Comparison of ENCODE assay signal across 3 cellular contexts in the genomic region with DNA sequence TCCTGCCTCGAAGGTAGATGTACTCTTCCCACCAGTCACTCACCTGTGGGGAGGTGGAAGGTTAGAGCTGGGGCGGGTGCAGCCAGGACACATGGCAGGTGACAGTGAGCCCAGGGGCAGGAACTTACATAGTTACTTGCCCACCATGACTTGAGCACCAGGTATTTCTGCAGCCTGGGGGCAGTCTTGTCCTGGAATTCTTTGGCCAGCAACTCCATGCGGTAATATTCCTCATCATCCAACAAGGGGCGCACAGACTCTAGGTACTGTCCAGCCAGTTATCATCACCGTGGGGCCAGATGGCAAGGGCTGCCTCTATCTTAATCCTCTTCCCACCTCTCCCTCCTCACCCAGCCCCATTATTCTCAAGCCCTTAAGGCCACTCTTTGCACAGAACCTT.
TF ChIP-seq lines count a peak whose summit lies in the region.

No MANE protein-coding gene starts in this region.

TF ChIP-seq in A549, 52 proteins besides CTCF, POLR2A, EP300 and RAD21:
- TF ChIP-seq SMC3 (IDR thresholded peaks at IDR 0.05) (no peak), KDM1A (IDR thresholded peaks at IDR 0.05; ENCODE audit: low read depth) (no peak), ZNF302 (CRISPR knock-in tag; IDR thresholded peaks at IDR 0.05) (no peak), EHF (CRISPR knock-in tag; IDR thresholded peaks at IDR 0.05) (no peak), MAZ (IDR thresholded peaks at IDR 0.05; ENCODE audit: borderline replicate concordance, low read depth, low read length) (no peak), POLR2AphosphoS2 (conservative IDR thresholded peaks at IDR 0.05; ENCODE audit: low read length) (no peak)

TF ChIP-seq in GM23338, 12 proteins besides CTCF, POLR2A, EP300 and RAD21 (continues in another document):
- TF ChIP-seq ZNF331 (CRISPR knock-in tag; IDR thresholded peaks at IDR 0.05; ENCODE audit: low read depth): no peak
- TF ChIP-seq POLR2AphosphoS5 (IDR thresholded peaks at IDR 0.05; ENCODE audit: low read depth): no peak
- no peak for TF ChIP-seq EZH2 (IDR thresholded peaks at IDR 0.05; ENCODE audit: low read depth, unreplicated experiment)
- TF ChIP-seq CREB1 (CRISPR knock-in tag; IDR thresholded peaks at IDR 0.05; ENCODE audit: low read depth): no peak
- no peak for TF ChIP-seq NANOG (IDR thresholded peaks at IDR 0.05; ENCODE audit: borderline replicate concordance)
- TF ChIP-seq, protein P1, sequence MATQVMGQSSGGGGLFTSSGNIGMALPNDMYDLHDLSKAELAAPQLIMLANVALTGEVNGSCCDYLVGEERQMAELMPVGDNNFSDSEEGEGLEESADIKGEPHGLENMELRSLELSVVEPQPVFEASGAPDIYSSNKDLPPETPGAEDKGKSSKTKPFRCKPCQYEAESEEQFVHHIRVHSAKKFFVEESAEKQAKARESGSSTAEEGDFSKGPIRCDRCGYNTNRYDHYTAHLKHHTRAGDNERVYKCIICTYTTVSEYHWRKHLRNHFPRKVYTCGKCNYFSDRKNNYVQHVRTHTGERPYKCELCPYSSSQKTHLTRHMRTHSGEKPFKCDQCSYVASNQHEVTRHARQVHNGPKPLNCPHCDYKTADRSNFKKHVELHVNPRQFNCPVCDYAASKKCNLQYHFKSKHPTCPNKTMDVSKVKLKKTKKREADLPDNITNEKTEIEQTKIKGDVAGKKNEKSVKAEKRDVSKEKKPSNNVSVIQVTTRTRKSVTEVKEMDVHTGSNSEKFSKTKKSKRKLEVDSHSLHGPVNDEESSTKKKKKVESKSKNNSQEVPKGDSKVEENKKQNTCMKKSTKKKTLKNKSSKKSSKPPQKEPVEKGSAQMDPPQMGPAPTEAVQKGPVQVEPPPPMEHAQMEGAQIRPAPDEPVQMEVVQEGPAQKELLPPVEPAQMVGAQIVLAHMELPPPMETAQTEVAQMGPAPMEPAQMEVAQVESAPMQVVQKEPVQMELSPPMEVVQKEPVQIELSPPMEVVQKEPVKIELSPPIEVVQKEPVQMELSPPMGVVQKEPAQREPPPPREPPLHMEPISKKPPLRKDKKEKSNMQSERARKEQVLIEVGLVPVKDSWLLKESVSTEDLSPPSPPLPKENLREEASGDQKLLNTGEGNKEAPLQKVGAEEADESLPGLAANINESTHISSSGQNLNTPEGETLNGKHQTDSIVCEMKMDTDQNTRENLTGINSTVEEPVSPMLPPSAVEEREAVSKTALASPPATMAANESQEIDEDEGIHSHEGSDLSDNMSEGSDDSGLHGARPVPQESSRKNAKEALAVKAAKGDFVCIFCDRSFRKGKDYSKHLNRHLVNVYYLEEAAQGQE (IDR thresholded peaks at IDR 0.05; ENCODE audit: unreplicated experiment): no peak
- no peak for TF ChIP-seq EZH2phosphoT487 (IDR thresholded peaks at IDR 0.05; ENCODE audit: unreplicated experiment)
- no peak for TF ChIP-seq JUNB (IDR thresholded peaks at IDR 0.05; ENCODE audit: unreplicated experiment)
- TF ChIP-seq ZNF114 (CRISPR knock-in tag; IDR thresholded peaks at IDR 0.05): no peak
- TF ChIP-seq STAT1 (IDR thresholded peaks at IDR 0.05; ENCODE audit: unreplicated experiment): no peak
- TF ChIP-seq, protein P2, sequence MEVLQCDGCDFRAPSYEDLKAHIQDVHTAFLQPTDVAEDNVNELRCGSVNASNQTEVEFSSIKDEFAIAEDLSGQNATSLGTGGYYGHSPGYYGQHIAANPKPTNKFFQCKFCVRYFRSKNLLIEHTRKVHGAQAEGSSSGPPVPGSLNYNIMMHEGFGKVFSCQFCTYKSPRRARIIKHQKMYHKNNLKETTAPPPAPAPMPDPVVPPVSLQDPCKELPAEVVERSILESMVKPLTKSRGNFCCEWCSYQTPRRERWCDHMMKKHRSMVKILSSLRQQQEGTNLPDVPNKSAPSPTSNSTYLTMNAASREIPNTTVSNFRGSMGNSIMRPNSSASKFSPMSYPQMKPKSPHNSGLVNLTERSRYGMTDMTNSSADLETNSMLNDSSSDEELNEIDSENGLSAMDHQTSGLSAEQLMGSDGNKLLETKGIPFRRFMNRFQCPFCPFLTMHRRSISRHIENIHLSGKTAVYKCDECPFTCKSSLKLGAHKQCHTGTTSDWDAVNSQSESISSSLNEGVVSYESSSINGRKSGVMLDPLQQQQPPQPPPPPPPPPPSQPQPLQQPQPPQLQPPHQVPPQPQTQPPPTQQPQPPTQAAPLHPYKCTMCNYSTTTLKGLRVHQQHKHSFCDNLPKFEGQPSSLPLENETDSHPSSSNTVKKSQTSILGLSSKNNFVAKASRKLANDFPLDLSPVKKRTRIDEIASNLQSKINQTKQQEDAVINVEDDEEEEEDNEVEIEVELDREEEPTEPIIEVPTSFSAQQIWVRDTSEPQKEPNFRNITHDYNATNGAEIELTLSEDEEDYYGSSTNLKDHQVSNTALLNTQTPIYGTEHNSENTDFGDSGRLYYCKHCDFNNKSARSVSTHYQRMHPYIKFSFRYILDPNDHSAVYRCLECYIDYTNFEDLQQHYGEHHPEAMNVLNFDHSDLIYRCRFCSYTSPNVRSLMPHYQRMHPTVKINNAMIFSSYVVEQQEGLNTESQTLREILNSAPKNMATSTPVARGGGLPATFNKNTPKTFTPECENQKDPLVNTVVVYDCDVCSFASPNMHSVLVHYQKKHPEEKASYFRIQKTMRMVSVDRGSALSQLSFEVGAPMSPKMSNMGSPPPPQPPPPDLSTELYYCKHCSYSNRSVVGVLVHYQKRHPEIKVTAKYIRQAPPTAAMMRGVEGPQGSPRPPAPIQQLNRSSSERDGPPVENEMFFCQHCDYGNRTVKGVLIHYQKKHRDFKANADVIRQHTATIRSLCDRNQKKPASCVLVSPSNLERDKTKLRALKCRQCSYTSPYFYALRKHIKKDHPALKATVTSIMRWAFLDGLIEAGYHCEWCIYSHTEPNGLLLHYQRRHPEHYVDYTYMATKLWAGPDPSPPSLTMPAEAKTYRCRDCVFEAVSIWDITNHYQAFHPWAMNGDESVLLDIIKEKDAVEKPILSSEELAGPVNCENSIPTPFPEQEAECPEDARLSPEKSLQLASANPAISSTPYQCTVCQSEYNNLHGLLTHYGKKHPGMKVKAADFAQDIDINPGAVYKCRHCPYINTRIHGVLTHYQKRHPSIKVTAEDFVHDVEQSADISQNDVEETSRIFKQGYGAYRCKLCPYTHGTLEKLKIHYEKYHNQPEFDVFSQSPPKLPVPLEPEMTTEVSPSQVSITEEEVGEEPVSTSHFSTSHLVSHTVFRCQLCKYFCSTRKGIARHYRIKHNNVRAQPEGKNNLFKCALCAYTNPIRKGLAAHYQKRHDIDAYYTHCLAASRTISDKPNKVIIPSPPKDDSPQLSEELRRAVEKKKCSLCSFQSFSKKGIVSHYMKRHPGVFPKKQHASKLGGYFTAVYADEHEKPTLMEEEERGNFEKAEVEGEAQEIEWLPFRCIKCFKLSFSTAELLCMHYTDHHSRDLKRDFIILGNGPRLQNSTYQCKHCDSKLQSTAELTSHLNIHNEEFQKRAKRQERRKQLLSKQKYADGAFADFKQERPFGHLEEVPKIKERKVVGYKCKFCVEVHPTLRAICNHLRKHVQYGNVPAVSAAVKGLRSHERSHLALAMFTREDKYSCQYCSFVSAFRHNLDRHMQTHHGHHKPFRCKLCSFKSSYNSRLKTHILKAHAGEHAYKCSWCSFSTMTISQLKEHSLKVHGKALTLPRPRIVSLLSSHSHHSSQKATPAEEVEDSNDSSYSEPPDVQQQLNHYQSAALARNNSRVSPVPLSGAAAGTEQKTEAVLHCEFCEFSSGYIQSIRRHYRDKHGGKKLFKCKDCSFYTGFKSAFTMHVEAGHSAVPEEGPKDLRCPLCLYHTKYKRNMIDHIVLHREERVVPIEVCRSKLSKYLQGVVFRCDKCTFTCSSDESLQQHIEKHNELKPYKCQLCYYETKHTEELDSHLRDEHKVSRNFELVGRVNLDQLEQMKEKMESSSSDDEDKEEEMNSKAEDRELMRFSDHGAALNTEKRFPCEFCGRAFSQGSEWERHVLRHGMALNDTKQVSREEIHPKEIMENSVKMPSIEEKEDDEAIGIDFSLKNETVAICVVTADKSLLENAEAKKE (CRISPR knock-in tag; IDR thresholded peaks at IDR 0.05): no peak

TF ChIP-seq in GM12891, 5 proteins besides CTCF, POLR2A, EP300 and RAD21:
- no peak for TF ChIP-seq POU2F2 (IDR thresholded peaks at IDR 0.05; ENCODE audit: low read depth, low read length)
- TF ChIP-seq TAF1 (IDR thresholded peaks at IDR 0.05; ENCODE audit: low read depth, low read length): no peak
- no peak for TF ChIP-seq PAX5 (IDR thresholded peaks at IDR 0.05; ENCODE audit: insufficient read depth, low read length, severe bottlenecking)
- no peak for TF ChIP-seq SPI1 (IDR thresholded peaks at IDR 0.05; ENCODE audit: low read depth, low read length)
- no peak for TF ChIP-seq POLR2AphosphoS5 (IDR thresholded peaks at IDR 0.05; ENCODE audit: low read depth, low read length)
